In the genomic region with DNA sequence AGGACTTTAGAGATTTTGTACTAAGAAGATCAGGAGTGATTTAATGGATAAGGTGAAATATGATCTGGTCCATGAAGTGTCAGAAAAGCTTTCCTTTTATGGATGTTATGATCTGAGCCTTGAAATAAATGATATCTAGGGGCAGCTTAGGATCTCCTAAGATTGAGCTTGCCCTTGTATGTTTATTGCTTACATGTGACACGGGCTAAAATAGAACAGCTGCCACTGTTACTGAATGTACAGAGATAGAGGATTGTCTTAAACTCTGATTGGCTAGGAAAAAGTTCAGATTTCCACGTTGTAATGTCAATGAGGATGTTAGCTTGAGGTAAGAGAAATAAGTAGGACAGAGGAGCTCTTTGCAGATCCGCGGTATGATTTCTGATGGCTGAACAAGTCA, we compare ENCODE assay signal across 23 cellular contexts. TPM values are rescaled to one million over a fixed set of nuclear protein-coding genes. Genes with fewer than 3 reads are reported as not detected.
DNase-seq lines count a peak whose midpoint lies in the region; ATAC-seq, FAIRE-seq and TF ChIP-seq lines count a peak whose summit lies in the region.
"Had no signal": no experiment of that assay in that cellular context is flagged by ENCODE, and none has a peak within 500 bp of the region (broad histone marks: within the 10 kb centered on the region; RNA-seq: fewer than 3 reads in every experiment).

No MANE protein-coding gene starts in this region.

- peaks cover 0 to 59% of the 10 kb centered on the region in 2 donors for H3K36me3 ChIP-seq in psoas muscle (ENCODE audit: insufficient read depth in 1 of 2, low read depth in 1 of 2)

- intact Hi-C loops in Right ventricle myocardium inferior (cut with DNase I) (no loop called here), left cardiac atrium (cut with DNase I) (no loop called here), psoas muscle (cut with DNase I) (loop anchor here in 1 of 2 donors (2.0 kb wide), 1 partner anchor 32 kb away; the partner anchor contains the start of gene LRCH3), CD14-positive monocyte (cut with micrococcal nuclease) (no loop called here)

- H3K4me3 ChIP-seq in psoas muscle (no peak overlapping the region), coronary artery (no peak overlapping the region)
- H3K4me3 ChIP-seq: A549, GM12878, GM23248 had no signal

- no peak for TF ChIP-seq POLR2A in H54 (IDR thresholded peaks at IDR 0.05; ENCODE audit: low read depth, low read length)

- no peaks in the 10 kb centered on the region for H3K27me3 ChIP-seq in psoas muscle (ENCODE audit: insufficient read depth in 3 of 3, low read length in 2 of 3)

- ATAC-seq in Right ventricle myocardium inferior (peak; percentile 44), left cardiac atrium (no peak), psoas muscle (peak in 2 of 4 donors; percentile 44 to 70)
- ATAC-seq: A549, GM12878, HepG2 had no signal

- WGBS in psoas muscle, 3 donors: 59 to 72% (median 60%) methylated on average over 4 of the region's 4 CpGs

- peaks cover 0 to 2% (median 0%) of the 10 kb centered on the region in 7 donors for H3K9me3 Mint-ChIP-seq in CD14-positive monocyte
- H3K9me3 Mint-ChIP-seq: CD4-positive, alpha-beta memory T cell; IgD-negative memory B cell had no signal

- H3K4me1 ChIP-seq in psoas muscle: peaks cover 28% of the 10 kb centered on the region

- TF ChIP-seq CTCF in psoas muscle (IDR thresholded peaks at IDR 0.05) (no peak), coronary artery (IDR thresholded peaks at IDR 0.05) (no peak), CD14-positive monocyte (IDR thresholded peaks at IDR 0.05) (no peak)

- DNase-seq in Right ventricle myocardium inferior (ENCODE audit: missing footprints) (no peak), left cardiac atrium (no peak), H54 (ENCODE audit: insufficient read length, low spot score) (no peak), NCI-H82 treated with DMSO at 0.1 percent for 48 hours (lab: John Stamatoyannopoulos, UW; ENCODE audit: unreplicated experiment) (peak; percentile 64), psoas muscle (no peak), coronary artery (ENCODE audit: low spot score) (no peak), CD14-positive monocyte (ENCODE audit: low spot score) (no peak)
- no peak for DNase-seq in activated naive CD4-positive, alpha-beta T cell treated with anti-CD3 and anti-CD28 coated beads, Interleukin-2, amount 50 U/mL, for 16 hours
- DNase-seq: AML-193; CD4-positive, alpha-beta memory T cell; DMS 273 treated with DMSO at 0.1 percent for 48 hours; DMS53; DND-41; EL; GM23248; HCEC 1CT had no signal

- peaks cover 16 to 28% of the 10 kb centered on the region in 2 donors for H3K36me3 Mint-ChIP-seq in CD14-positive monocyte
- H3K36me3 Mint-ChIP-seq: IgD-negative memory B cell had no signal

- FAIRE-seq in H54 (lab: Jason Lieb, UNC): peak; percentile 23
- FAIRE-seq: A549, GM12878, GM19239, HepG2 had no signal

- H3K27ac Mint-ChIP-seq in CD14-positive monocyte: no peak overlapping the region
- H3K27ac Mint-ChIP-seq: CD4-positive, alpha-beta memory T cell; IgD-negative memory B cell had no signal

- no peaks in the 10 kb centered on the region for H3K9me3 ChIP-seq in psoas muscle
- H3K9me3 ChIP-seq: A549 had no signal

- peaks cover 6% of the 10 kb centered on the region for H3K4me1 Mint-ChIP-seq in CD14-positive monocyte

- peak overlapping the region; percentile 34 for H3K27ac ChIP-seq in psoas muscle
- no peak overlapping the region for H3K27ac ChIP-seq in coronary artery
- H3K27ac ChIP-seq: 22Rv1, A549, C4-2B, GM23248 had no signal

- no peak overlapping the region for H3K4me3 Mint-ChIP-seq in CD14-positive monocyte
- H3K4me3 Mint-ChIP-seq: CD4-positive, alpha-beta memory T cell; IgD-negative memory B cell had no signal

- H3K27me3 Mint-ChIP-seq in CD14-positive monocyte (ENCODE audit: low read depth in 3 of 3): peaks cover 0 to 2% (median 0%) of the 10 kb centered on the region in 3 donors
- H3K27me3 Mint-ChIP-seq: CD4-positive, alpha-beta memory T cell; IgD-negative memory B cell had no signal

RNA-seq across cellular contexts. Expression of gene FYTTD1, which starts 8.8 kb away (rescaled TPM):
- total RNA-seq in Right ventricle myocardium inferior: 65.2 TPM
- total RNA-seq in left cardiac atrium: 10 to 100 TPM; 51.5 to 74.9 TPM
- 100 to 1,000 TPM; 143 to 232 (median 157) TPM for total RNA-seq in psoas muscle
- polyA plus RNA-seq in psoas muscle: 100 to 1,000 TPM in 1 of 3 donors, 10 to 100 TPM in 2; 15.2 to 108 (median 48.6) TPM
- polyA plus RNA-seq in CD14-positive monocyte: 10 to 100 TPM; 59.4 to 73.2 TPM

RNA-seq across cellular contexts. Expression of gene RUBCN, which starts 21.8 kb away (rescaled TPM):
- 19.3 TPM for total RNA-seq in Right ventricle myocardium inferior
- total RNA-seq in left cardiac atrium: 10 to 100 TPM; 14.0 to 22.7 TPM
- total RNA-seq in psoas muscle: 10 to 100 TPM; 21.9 to 29.1 (median 27.6) TPM
- polyA plus RNA-seq in psoas muscle: 10 to 100 TPM in 1 of 3 donors, 1 to 10 TPM in 2; 5.0 to 12.9 (median 6.1) TPM
- 10 to 100 TPM in 1 of 2 donors, 1 to 10 TPM in 1; 8.6 to 13.5 TPM for polyA plus RNA-seq in CD14-positive monocyte

RNA-seq across cellular contexts. Expression of gene LRCH3, which starts 32.5 kb away (rescaled TPM):
- total RNA-seq in Right ventricle myocardium inferior (17.9 TPM), left cardiac atrium (10 to 100 TPM; 21.3 to 35.3 TPM), psoas muscle (10 to 100 TPM; 16.9 to 29.5 (median 25.0) TPM)
- polyA plus RNA-seq in psoas muscle (10 to 100 TPM in 2 of 3 donors, 1 to 10 TPM in 1; 7.0 to 13.8 (median 11.5) TPM), CD14-positive monocyte (1 to 10 TPM; 4.1 to 7.4 TPM)
